ENCODE assay signal across 26 cellular contexts in the genomic region with DNA sequence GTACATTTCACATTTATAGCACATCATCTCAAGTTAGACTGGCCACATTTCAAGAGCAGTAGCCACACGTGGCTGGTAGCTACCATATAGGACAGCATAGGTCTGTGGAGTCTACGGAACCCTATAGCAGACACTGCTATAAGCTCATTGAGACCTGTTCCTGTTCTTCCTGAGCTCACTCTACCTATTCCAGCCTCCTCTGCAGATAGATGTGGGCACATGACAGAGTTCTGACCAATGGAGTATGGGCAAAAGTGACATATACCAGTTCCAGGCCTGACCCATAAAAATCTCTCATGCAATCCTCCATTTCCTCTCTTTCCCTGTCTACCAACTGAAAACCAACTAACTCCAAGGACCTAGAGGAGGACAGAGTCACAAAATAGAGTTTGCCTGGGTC. TPM values are rescaled to one million over a fixed set of nuclear protein-coding genes. Genes with fewer than 3 reads are reported as not detected.
DNase-seq lines count a peak whose midpoint lies in the region; ATAC-seq and TF ChIP-seq lines count a peak whose summit lies in the region.
"Had no signal": no experiment of that assay in that cellular context is flagged by ENCODE, and none has a peak within 500 bp of the region (broad histone marks: within the 10 kb centered on the region; RNA-seq: fewer than 3 reads in every experiment).

No MANE protein-coding gene starts in this region.

- H4K20me1 ChIP-seq in osteoblast (ENCODE audit: insufficient read depth, low read length): no peaks in the 10 kb centered on the region
- H4K20me1 ChIP-seq: BLaER1 had no signal

- H3K4ac ChIP-seq in trophoblast cell (ENCODE audit: low read depth, low read length): no peak overlapping the region

- H3K36me3 ChIP-seq in trophoblast cell (ENCODE audit: control insufficient read depth in 1 of 2, insufficient read depth in 2 of 2, low read length in 2 of 2): peaks cover 1 to 2% of the 10 kb centered on the region in 2 experiments
- H3K36me3 ChIP-seq in osteoblast (ENCODE audit: insufficient read depth, low read length): no peaks in the 10 kb centered on the region
- H3K36me3 ChIP-seq: BE2C, BLaER1 had no signal

- no CpG with 5 or more reads among the region's 2 CpGs for WGBS in trophoblast cell (ENCODE audit: extremely low coverage, insufficient coverage, insufficient read length)

- H3K4me3 ChIP-seq in trophoblast cell (ENCODE audit: low read depth, low read length): no peak overlapping the region
- H3K4me3 ChIP-seq in osteoblast (ENCODE audit: insufficient read depth, low read length): no peak overlapping the region
- H3K4me3 ChIP-seq: BLaER1 had no signal

- no peak overlapping the region for H2BK5ac ChIP-seq in trophoblast cell (ENCODE audit: low read depth, low read length, poor library complexity)

- peak; percentile 17 for DNase-seq in KBM-7
- peak; percentile 28 for DNase-seq in OCI-M1 (lab: John Stamatoyannopoulos, UW)
- DNase-seq in trophoblast cell: no peak
- DNase-seq in kidney glomerular epithelial cell (lab: John Stamatoyannopoulos, UW): no peak
- no peak for DNase-seq in osteoblast (ENCODE audit: insufficient read length, low spot score, missing footprints)
- DNase-seq: 8988T; ACHN; BE2C; C1 segment of cervical spinal cord; CD4-positive, alpha-beta memory T cell; CD4-positive, CD25-positive, alpha-beta regulatory T cell; CD8-positive, alpha-beta memory T cell; COR-L47; DMS 273 treated with DMSO at 0.1 percent for 48 hours; DMS153; DMS53; DMS79; DND-41; EL; GF-D8 had no signal

- no peak for TF ChIP-seq CTCF in osteoblast (IDR thresholded peaks at IDR 0.05; ENCODE audit: extremely low read depth, low read depth, low read length)

- H4K91ac ChIP-seq in trophoblast cell (ENCODE audit: low read depth, low read length): no peak overlapping the region

- no peak overlapping the region for H3K9ac ChIP-seq in trophoblast cell (ENCODE audit: low read length)
- H3K9ac ChIP-seq: BLaER1 had no signal

- no peak for ATAC-seq in HG03095 (IDR thresholded peaks at IDR 0.05; ENCODE audit: unreplicated experiment)

- no peaks in the 10 kb centered on the region for H3K9me3 ChIP-seq in trophoblast cell (ENCODE audit: insufficient read depth, low read depth, low read length)
- H3K9me3 ChIP-seq in osteoblast (ENCODE audit: low read depth, low read length): no peaks in the 10 kb centered on the region
- H3K9me3 ChIP-seq: BE2C had no signal

- H3K14ac ChIP-seq in trophoblast cell (ENCODE audit: low read length): no peak overlapping the region

- H2BK12ac ChIP-seq in trophoblast cell (ENCODE audit: low read length): peak overlapping the region; percentile 11

- H3K79me1 ChIP-seq in trophoblast cell (ENCODE audit: low read length): peaks cover 31% of the 10 kb centered on the region

- H3K18ac ChIP-seq in trophoblast cell (ENCODE audit: low read length): no peak overlapping the region

- H2AFZ ChIP-seq in trophoblast cell (ENCODE audit: insufficient read depth, low read length, poor library complexity): no peak overlapping the region
- no peak overlapping the region for H2AFZ ChIP-seq in osteoblast (ENCODE audit: low read length)

- H3K79me2 ChIP-seq in trophoblast cell (ENCODE audit: control insufficient read depth, insufficient read depth, low read length, poor library complexity) (peaks cover 6% of the 10 kb centered on the region), osteoblast (ENCODE audit: insufficient read depth, low read length) (no peaks in the 10 kb centered on the region)

- no peak overlapping the region for H2BK120ac ChIP-seq in trophoblast cell (ENCODE audit: insufficient read depth, low read length, poor library complexity)

- H2AK5ac ChIP-seq in trophoblast cell (ENCODE audit: low read length): no peak overlapping the region

- H3K4me2 ChIP-seq in trophoblast cell (ENCODE audit: low read length): no peak overlapping the region
- H3K4me2 ChIP-seq in osteoblast (ENCODE audit: insufficient read depth, low read length): no peak overlapping the region
- H3K4me2 ChIP-seq: BLaER1 had no signal

- no peak overlapping the region for H4K12ac ChIP-seq in trophoblast cell (ENCODE audit: low read depth, low read length)

- in situ Hi-C loops in KBM-7 (cut with MboI; ENCODE audit: low pct_unique_long_range_greater_than_20kb, low sequenced_read_pairs): no loop called here

- no peak overlapping the region for H4K8ac ChIP-seq in trophoblast cell (ENCODE audit: low read depth, low read length)

- H3K27me3 ChIP-seq in trophoblast cell (ENCODE audit: insufficient read depth, low read length): no peaks in the 10 kb centered on the region
- no peaks in the 10 kb centered on the region for H3K27me3 ChIP-seq in osteoblast (ENCODE audit: insufficient read depth, low read length)
- H3K27me3 ChIP-seq: BE2C had no signal

- no peak overlapping the region for H3K23ac ChIP-seq in trophoblast cell (ENCODE audit: low read length)

- H3K4me1 ChIP-seq in trophoblast cell (ENCODE audit: control insufficient read depth in 1 of 2, insufficient read depth in 2 of 2, low read length in 2 of 2) (peaks cover 26 to 27% of the 10 kb centered on the region in 2 experiments), osteoblast (ENCODE audit: insufficient read depth, low read length) (peaks cover 6% of the 10 kb centered on the region)
- H3K4me1 ChIP-seq: BE2C had no signal

- no peak overlapping the region for H3K27ac ChIP-seq in trophoblast cell (ENCODE audit: low read depth, low read length)
- H3K27ac ChIP-seq in osteoblast (ENCODE audit: low read depth, low read length): no peak overlapping the region
- H3K27ac ChIP-seq: BLaER1 had no signal

RNA-seq across cellular contexts. Expression of a gene that starts 3.5 kb away (rescaled TPM):
- 92.3 and 95.1 TPM in 2 replicates for polyA plus RNA-seq in trophoblast cell (2013)
- 30.1 and 30.4 TPM in 2 replicates for total RNA-seq in osteoblast

RNA-seq across cellular contexts. Expression of a gene that starts 11.9 kb away (rescaled TPM):
- polyA plus RNA-seq in trophoblast cell (2013): not detected in 2 replicates
- not detected in 2 replicates for total RNA-seq in osteoblast
- total RNA-seq: A673; CD4-positive, alpha-beta memory T cell; CD8-positive, alpha-beta memory T cell; Daoy had no signal
- polyA plus RNA-seq: AG04450; CD14-positive monocyte; CD4-positive, alpha-beta memory T cell; CD4-positive, CD25-positive, alpha-beta regulatory T cell; CD8-positive, alpha-beta memory T cell had no signal

RNA-seq across cellular contexts. Expression of a gene that starts 28.0 kb away (rescaled TPM):
- 0.06 and 0.07 TPM in 2 replicates for polyA plus RNA-seq in trophoblast cell (2013)
- not detected in 2 replicates for total RNA-seq in osteoblast
- total RNA-seq: A673; CD4-positive, alpha-beta memory T cell; CD4-positive, CD25-positive, alpha-beta regulatory T cell; Daoy had no signal
- polyA plus RNA-seq: AG04450; CD14-positive monocyte; CD4-positive, alpha-beta memory T cell; CD4-positive, CD25-positive, alpha-beta regulatory T cell; CD8-positive, alpha-beta memory T cell had no signal

RNA-seq across cellular contexts. Expression of a gene that starts 36.8 kb away (rescaled TPM):
- not detected in 2 replicates for polyA plus RNA-seq in trophoblast cell (2013)
- total RNA-seq in osteoblast: not detected in 2 replicates
- total RNA-seq: A673; CD4-positive, alpha-beta memory T cell; CD4-positive, CD25-positive, alpha-beta regulatory T cell; CD8-positive, alpha-beta memory T cell; Daoy had no signal
- polyA plus RNA-seq: AG04450; CD14-positive monocyte; CD4-positive, alpha-beta memory T cell; CD4-positive, CD25-positive, alpha-beta regulatory T cell; CD8-positive, alpha-beta memory T cell had no signal

RNA-seq across cellular contexts. Expression of a gene that starts 37.1 kb away (rescaled TPM):
- 36.4 and 38.6 TPM in 2 replicates for polyA plus RNA-seq in trophoblast cell (2013)
- total RNA-seq in osteoblast: not detected in 2 replicates
- polyA plus RNA-seq: AG04450, CD14-positive monocyte had no signal

Comparison
In these comparisons a context has a peak if more than half of its experiments do, and no peak if none do; other contexts are left out.
1. DNase-seq: peak in KBM-7 (single experiment) and OCI-M1 (single experiment); none in trophoblast cell (0 of 2), kidney glomerular epithelial cell (single experiment) and osteoblast (single experiment).